In the genomic region with DNA sequence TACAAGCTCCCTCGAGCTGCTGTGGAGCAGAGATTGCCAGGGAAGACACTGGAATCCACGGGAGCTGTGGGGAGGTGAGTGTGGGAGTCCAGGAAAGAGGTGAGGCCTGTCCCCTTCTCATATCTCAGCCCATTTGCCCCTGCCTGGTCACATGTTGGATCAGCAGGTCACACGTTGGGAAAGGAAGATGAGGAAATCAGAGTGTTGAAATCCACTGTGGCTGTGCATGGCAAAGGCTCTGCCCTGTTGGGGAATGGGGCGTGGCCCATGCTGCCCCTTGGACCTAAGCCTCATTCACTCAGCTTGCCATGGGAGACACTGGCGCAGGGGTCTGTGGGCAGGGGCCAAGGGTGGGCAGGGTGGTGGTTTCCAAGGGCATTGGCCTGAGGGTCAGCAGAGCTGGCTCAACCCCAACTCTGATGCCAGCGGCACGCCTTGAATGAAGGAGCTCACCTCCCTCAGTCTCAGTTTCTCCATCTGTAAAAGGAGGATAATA, we compare ENCODE assay signal across 1 cellular context.
TF ChIP-seq lines count a peak whose summit lies in the region.

No MANE protein-coding gene starts in this region.

TF ChIP-seq in A549, 52 proteins besides CTCF, POLR2A, EP300 and RAD21 (continued from another document):
- TF ChIP-seq, protein P1, sequence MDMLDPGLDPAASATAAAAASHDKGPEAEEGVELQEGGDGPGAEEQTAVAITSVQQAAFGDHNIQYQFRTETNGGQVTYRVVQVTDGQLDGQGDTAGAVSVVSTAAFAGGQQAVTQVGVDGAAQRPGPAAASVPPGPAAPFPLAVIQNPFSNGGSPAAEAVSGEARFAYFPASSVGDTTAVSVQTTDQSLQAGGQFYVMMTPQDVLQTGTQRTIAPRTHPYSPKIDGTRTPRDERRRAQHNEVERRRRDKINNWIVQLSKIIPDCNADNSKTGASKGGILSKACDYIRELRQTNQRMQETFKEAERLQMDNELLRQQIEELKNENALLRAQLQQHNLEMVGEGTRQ (IDR thresholded peaks at IDR 0.05): peak; percentile 93
- TF ChIP-seq CHD4 (IDR thresholded peaks at IDR 0.05; ENCODE audit: borderline replicate concordance) (no peak), EHF (CRISPR knock-in tag; IDR thresholded peaks at IDR 0.05) (no peak), ESRRA (IDR thresholded peaks at IDR 0.05; ENCODE audit: borderline replicate concordance, low read length) (0 out of 2 replicates have a peak, but pooled peaks have one; percentile 5), NPAS2 (CRISPR knock-in tag; IDR thresholded peaks at IDR 0.05; ENCODE audit: borderline replicate concordance) (peak; percentile 53; the same call in 1 of the 2 replicates), CEBPB (IDR thresholded peaks at IDR 0.05) (peak; percentile 97 to 98), HMGXB4 (CRISPR knock-in tag; IDR thresholded peaks at IDR 0.05; ENCODE audit: borderline replicate concordance) (no peak), PBX3 (IDR thresholded peaks at IDR 0.05) (no peak), HES2 (IDR thresholded peaks at IDR 0.05) (peak; percentile 96), GATA3 (IDR thresholded peaks at IDR 0.05; ENCODE audit: borderline replicate concordance) (peak; percentile 39; the same call in 1 of the 2 replicates), CHD2 (IDR thresholded peaks at IDR 0.05; ENCODE audit: low read length, partially characterized antibody) (no peak), HEYL (CRISPR knock-in tag; IDR thresholded peaks at IDR 0.05) (0 out of 2 replicates have a peak, but pooled peaks have one; percentile 27)
